10 cellular contexts compared by ENCODE assay signal in the genomic region with DNA sequence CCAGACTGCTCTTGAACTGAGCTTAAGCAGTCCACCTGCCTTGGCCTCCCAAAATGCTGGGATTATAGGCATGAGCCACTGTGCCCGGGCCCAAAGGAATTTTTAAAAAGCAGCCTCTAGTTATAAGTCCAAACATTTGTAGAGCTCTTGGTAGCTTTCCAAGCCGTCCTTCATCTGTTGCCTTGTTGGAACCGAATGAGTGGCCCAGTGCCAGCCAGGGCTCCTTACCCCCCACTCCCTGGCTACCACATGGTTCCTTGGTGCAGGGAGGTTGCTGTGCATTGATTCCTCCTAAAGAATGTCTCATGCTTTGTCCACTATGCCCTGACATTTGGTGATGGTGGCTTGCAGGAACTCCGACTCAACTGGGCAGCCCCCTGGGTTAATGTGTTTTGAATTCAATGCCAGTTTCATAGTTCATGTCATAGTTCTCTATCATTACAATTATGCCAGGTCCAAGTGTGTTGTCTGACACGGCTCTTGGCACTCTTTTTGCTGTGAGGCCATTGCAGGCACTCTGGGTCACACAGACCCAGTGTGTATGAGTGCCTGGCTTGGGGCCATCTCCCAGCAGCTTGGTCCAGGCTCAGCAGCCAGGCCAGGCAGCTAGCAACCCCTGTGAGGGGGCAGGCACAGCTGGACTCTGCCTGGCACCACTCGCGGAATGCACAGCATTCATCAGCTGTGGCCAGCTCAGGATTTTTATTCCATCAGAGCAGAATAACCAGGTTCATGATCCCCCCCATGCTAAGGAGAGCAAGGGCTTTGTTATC. TPM values are rescaled to one million over a fixed set of nuclear protein-coding genes. Genes with fewer than 3 reads are reported as not detected.
A peak's percentile ranks its signal among the peaks of the same experiment; 100 is the strongest.
DNase-seq lines count a peak whose midpoint lies in the region; ATAC-seq and TF ChIP-seq lines count a peak whose summit lies in the region.
"Had no signal": no experiment of that assay in that cellular context is flagged by ENCODE, and none has a peak within 500 bp of the region (broad histone marks: within the 10 kb centered on the region; RNA-seq: fewer than 3 reads in every experiment).

No MANE protein-coding gene starts in this region.

- H3K27me3 ChIP-seq in right atrium auricular region (no peaks in the 10 kb centered on the region), aorta (ENCODE audit: control insufficient read depth in 1 of 2, insufficient read depth in 2 of 2, low read length in 1 of 2) (no peaks in the 10 kb centered on the region), SJCRH30 (no peaks in the 10 kb centered on the region)

- H3K27ac ChIP-seq in right atrium auricular region (peak overlapping the region in 1 of 2 donors; percentile 16), aorta (ENCODE audit: low read depth in 1 of 2, low read length in 2 of 2) (peak overlapping the region; percentile 4 to 65), SJCRH30 (no peak overlapping the region)

- no peak overlapping the region for H3K4me3 ChIP-seq in right atrium auricular region
- no peak overlapping the region for H3K4me3 ChIP-seq in aorta (ENCODE audit: low read length in 2 of 2)
- H3K4me3 ChIP-seq in SJCRH30: no peak overlapping the region

- WGBS in aorta, 2 donors: 5 to 8% methylated on average over 7 of the region's 7 CpGs

- peak; percentile 82 for DNase-seq in Right ventricle myocardium inferior (ENCODE audit: missing footprints)
- no peak for DNase-seq in right atrium auricular region (ENCODE audit: low spot score)
- peak; percentile 83 to 98 (median 95) for DNase-seq in head of caudate nucleus
- peak; percentile 78 for DNase-seq in occipital lobe (lab: John Stamatoyannopoulos, UW)
- DNase-seq in aorta: peak; percentile 72 to 87
- no peak for DNase-seq in SJCRH30
- no peak for DNase-seq in GM20000 (ENCODE audit: low spot score)
- DNase-seq: KG1, NCI-H748 treated with DMSO at 0.1 percent for 48 hours had no signal

- TF ChIP-seq CTCF in right atrium auricular region (IDR thresholded peaks at IDR 0.05) (no peak), GM20000 (IDR thresholded peaks at IDR 0.05; ENCODE audit: extremely low read depth, missing control alignments) (no peak)

- ATAC-seq in Right ventricle myocardium inferior (peak; percentile 92), aorta (ENCODE audit: low FRiP score) (peak; percentile 63), HG03135 (IDR thresholded peaks at IDR 0.05; ENCODE audit: unreplicated experiment) (no peak)

- intact Hi-C loops in Right ventricle myocardium inferior (cut with DNase I) (no loop called here), head of caudate nucleus (cut with DNase I) (no loop called here), aorta (cut with DNase I) (loop anchor here in 1 of 2 donors (5.0 kb wide), 1 partner anchor 40 kb away; no protein-coding TSS in a partner anchor)

- H3K4me1 ChIP-seq in right atrium auricular region (peaks cover 0 to 34% of the 10 kb centered on the region in 2 donors), aorta (ENCODE audit: control insufficient read depth in 1 of 2, insufficient read depth in 2 of 2, low read length in 2 of 2) (no peaks in the 10 kb centered on the region), SJCRH30 (no peaks in the 10 kb centered on the region)

- no peaks in the 10 kb centered on the region for H3K9me3 ChIP-seq in right atrium auricular region
- H3K9me3 ChIP-seq in aorta (ENCODE audit: control insufficient read depth, low read length): no peaks in the 10 kb centered on the region
- H3K9me3 ChIP-seq in SJCRH30 (replicated peaks): no peaks in the 10 kb centered on the region

- H3K36me3 ChIP-seq in right atrium auricular region (peaks cover 27% of the 10 kb centered on the region), aorta (ENCODE audit: control insufficient read depth in 1 of 2, insufficient read depth in 2 of 2, low read length in 1 of 2) (peaks cover 0 to 3% of the 10 kb centered on the region in 2 donors), SJCRH30 (peaks cover 33% of the 10 kb centered on the region)

RNA-seq across cellular contexts. Expression of gene MICALL1, which starts 13.3 kb away (rescaled TPM):
- total RNA-seq in Right ventricle myocardium inferior (19.4 TPM), right atrium auricular region (10 to 100 TPM; 16.9 TPM), occipital lobe (22.9 TPM), aorta (10 to 100 TPM; 24.2 to 39.3 TPM)
- 10 to 100 TPM in 1 of 2 donors, 1 to 10 TPM in 1; 7.0 to 12.8 TPM for polyA plus RNA-seq in aorta
- total RNA-seq in SJCRH30 (2014; rRNA removed; shearing (Covaris generic)): 16.8 and 18.0 TPM in 2 replicates

RNA-seq across cellular contexts. Expression of gene EIF3L, which starts 43.5 kb away (rescaled TPM):
- total RNA-seq in Right ventricle myocardium inferior (385 TPM), right atrium auricular region (100 to 1,000 TPM; 193 to 284 TPM), occipital lobe (702 TPM), aorta (100 to 1,000 TPM; 276 to 356 TPM)
- polyA plus RNA-seq in aorta: 100 to 1,000 TPM; 307 to 366 TPM
- total RNA-seq in SJCRH30 (2014; rRNA removed; shearing (Covaris generic)): 647 and 707 TPM in 2 replicates

RNA-seq across cellular contexts. Expression of gene ANKRD54, which starts 48.6 kb away (rescaled TPM):
- total RNA-seq in Right ventricle myocardium inferior (16.0 TPM), right atrium auricular region (10 to 100 TPM; 17.8 to 18.5 TPM), occipital lobe (13.7 TPM), aorta (10 to 100 TPM; 11.0 to 16.7 TPM)
- polyA plus RNA-seq in aorta: 10 to 100 TPM; 12.4 to 17.3 TPM
- total RNA-seq in SJCRH30 (2014; rRNA removed; shearing (Covaris generic)): 17.1 and 18.2 TPM in 2 replicates

Comparison
In these comparisons a context has a peak if more than half of its experiments do, and no peak if none do; other contexts are left out.
1. DNase-seq: peak in Right ventricle myocardium inferior (single experiment), head of caudate nucleus (42 of 42), occipital lobe (single experiment) and aorta (2 of 2); none in right atrium auricular region (single experiment), SJCRH30 (0 of 2) and GM20000 (single experiment).